In genomic region chr16:3282103-3282746, GRCh38 we compare ENCODE assay signal across 7 cellular contexts. TPM values are rescaled to one million over a fixed set of nuclear protein-coding genes. Genes with fewer than 3 reads are reported as not detected.
DNase-seq lines count a peak whose midpoint lies in the region; ATAC-seq, FAIRE-seq and TF ChIP-seq lines count a peak whose summit lies in the region.

No MANE protein-coding gene starts in this region.

- peaks cover 0 to 40% (median 20%) of the 10 kb centered on the region in 11 donors for H3K9me3 Mint-ChIP-seq in naive thymus-derived CD4-positive, alpha-beta T cell

- FAIRE-seq in endothelial cell of umbilical vein (lab: Jason Lieb, UNC): no peak

- H3K27ac Mint-ChIP-seq in naive thymus-derived CD4-positive, alpha-beta T cell: peak overlapping the region; percentile 90 to 99 (median 97)

- H3K9me3 ChIP-seq in SK-N-MC (ENCODE audit: low read depth, low read length) (peaks cover 12% of the 10 kb centered on the region), endothelial cell of umbilical vein (replicated peaks; ENCODE audit: control insufficient read depth, insufficient read depth, low read length) (no peaks in the 10 kb centered on the region)
- H3K9me3 ChIP-seq in naive thymus-derived CD4-positive, alpha-beta T cell (ENCODE audit: control insufficient read depth in 2 of 3, low read length in 3 of 3): peaks cover 0 to 16% (median 0%) of the 10 kb centered on the region in 3 experiments

- ATAC-seq in GM18498 (IDR thresholded peaks at IDR 0.05; ENCODE audit: unreplicated experiment): peak; percentile 36
- ATAC-seq in naive thymus-derived CD4-positive, alpha-beta T cell: peak; percentile 9

- H3K27ac ChIP-seq in KMS-11 (peak overlapping the region; percentile 91), SK-N-MC (peak overlapping the region; percentile 99), endothelial cell of umbilical vein (ENCODE audit: insufficient read depth, low read depth, low read length) (peak overlapping the region; percentile 92)
- peak overlapping the region; percentile 92 for H3K27ac ChIP-seq in naive thymus-derived CD4-positive, alpha-beta T cell (ENCODE audit: low read depth, low read length)

- H3K4me3 ChIP-seq in KMS-11 (IDR thresholded peaks at IDR 0.05; ENCODE audit: insufficient read depth, low read depth, low read length) (no peak overlapping the region), SK-N-MC (peak overlapping the region; percentile 99), endothelial cell of umbilical vein (replicated peaks in 1 of 3; ENCODE audit: insufficient read depth in 1 of 3, low read depth in 1 of 3, low read length in 3 of 3) (peak overlapping the region; percentile 32 to 79 (median 77))
- H3K4me3 ChIP-seq in naive thymus-derived CD4-positive, alpha-beta T cell (ENCODE audit: low read length): peak overlapping the region; percentile 83

- intact Hi-C loops in endothelial cell of umbilical vein (cut with micrococcal nuclease): loop anchor here (1.0 to 2.0 kb wide), 3 partner anchors 93 to 218 kb away; partner anchors contain the start of gene OR1F1
- intact Hi-C loops in naive thymus-derived CD4-positive, alpha-beta T cell (cut with micrococcal nuclease): loop anchor here (2.0 to 10.0 kb wide), 6 partner anchors 35 to 747 kb away; partner anchors contain the start of genes CEMP1 (in 1 of the 2), NAA60 (in 1 of the 2), PDPK1 (in 1 of the 2) and ZNF597 (in 1 of the 2)

- TF ChIP-seq CTCF in KMS-11 (conservative IDR thresholded peaks at IDR 0.05; ENCODE audit: low read depth, low read length) (0 out of 2 replicates have a peak, but pooled peaks have one; percentile 32), endothelial cell of umbilical vein (IDR thresholded peaks at IDR 0.05; ENCODE audit: extremely low read depth in 1 of 2, insufficient read depth in 1 of 2, low read depth in 1 of 2, low read length in 2 of 2) (no peak)

- peak overlapping the region; percentile 93 to 98 (median 96) for H3K4me3 Mint-ChIP-seq in naive thymus-derived CD4-positive, alpha-beta T cell

- H3K4me2 ChIP-seq in KMS-11 (peak overlapping the region; percentile 52), endothelial cell of umbilical vein (ENCODE audit: insufficient read depth, low read length) (peak overlapping the region; percentile 69)

- peak overlapping the region; percentile 88 for H3K9ac ChIP-seq in KMS-11
- peak overlapping the region; percentile 98 for H3K9ac ChIP-seq in SK-N-MC (ENCODE audit: insufficient read length)
- H3K9ac ChIP-seq in endothelial cell of umbilical vein (replicated peaks; ENCODE audit: extremely low read depth, insufficient read depth, low read length): peak overlapping the region; percentile 86

- dilution Hi-C loops in endothelial cell of umbilical vein (cut with MboI; ENCODE audit: extremely low pct_ligation_motif_present, low sequenced_read_pairs): no loop called here

- no TSS peak for BruUV-seq in endothelial cell of umbilical vein (replicated peaks; lab: Mats Ljungman, UMichigan)

- peaks cover 21 to 44% (median 40%) of the 10 kb centered on the region in 7 donors for H3K4me1 Mint-ChIP-seq in naive thymus-derived CD4-positive, alpha-beta T cell

- H3K36me3 ChIP-seq in KMS-11 (ENCODE audit: insufficient read depth) (peaks cover 14% of the 10 kb centered on the region; the same call in 1 of the 2 replicates), SK-N-MC (ENCODE audit: insufficient read depth, low read length) (peaks cover 24% of the 10 kb centered on the region), endothelial cell of umbilical vein (ENCODE audit: control insufficient read depth in 2 of 2, extremely low read depth in 1 of 2, insufficient read depth in 2 of 2, low read length in 2 of 2) (peaks cover 0 to 5% of the 10 kb centered on the region in 2 experiments)
- peaks cover 0 to 27% (median 11%) of the 10 kb centered on the region in 3 experiments for H3K36me3 ChIP-seq in naive thymus-derived CD4-positive, alpha-beta T cell (ENCODE audit: control insufficient read depth in 2 of 3, insufficient read depth in 3 of 3, low read length in 3 of 3)

- CTCF ChIA-PET in endothelial cell of umbilical vein (lab: Charles Lee): interaction anchor here (1.0 to 3.2 kb wide), 6 partner anchors 10 to 218 kb away, joined by 3 to 21 read pairs (median 4); partner anchors contain the start of gene CLUAP1
- CTCF ChIA-PET in naive thymus-derived CD4-positive, alpha-beta T cell (lab: Charles Lee): interaction anchor here (0.6 to 1.5 kb wide), 4 partner anchors 15 to 172 kb away, joined by 3 to 7 read pairs (median 4); no protein-coding TSS in a partner anchor

- H3K4me1 ChIP-seq in KMS-11 (ENCODE audit: low read depth, poor library complexity, severe bottlenecking): peaks cover 25% of the 10 kb centered on the region
- H3K4me1 ChIP-seq in endothelial cell of umbilical vein (ENCODE audit: control insufficient read depth, extremely low read depth, insufficient read depth, low read length): peaks cover 13% of the 10 kb centered on the region
- H3K4me1 ChIP-seq in naive thymus-derived CD4-positive, alpha-beta T cell (ENCODE audit: control insufficient read depth in 2 of 2, insufficient read depth in 2 of 2, low read length in 2 of 2): peaks cover 18 to 26% of the 10 kb centered on the region in 2 donors

- H3K27me3 ChIP-seq in KMS-11 (ENCODE audit: insufficient read depth, low read depth) (no peaks in the 10 kb centered on the region), endothelial cell of umbilical vein (ENCODE audit: control insufficient read depth in 2 of 2, insufficient read depth in 2 of 2, low read length in 2 of 2) (peaks cover 8 to 13% of the 10 kb centered on the region in 2 experiments)
- H3K27me3 ChIP-seq in naive thymus-derived CD4-positive, alpha-beta T cell (ENCODE audit: control insufficient read depth in 2 of 2, insufficient read depth in 2 of 2, low read length in 2 of 2): no peaks in the 10 kb centered on the region

- TF ChIP-seq POLR2A in endothelial cell of umbilical vein (IDR thresholded peaks at IDR 0.05; ENCODE audit: low read depth, low read length): no peak

- peaks cover 0 to 9% (median 0%) of the 10 kb centered on the region in 5 donors for H3K27me3 Mint-ChIP-seq in naive thymus-derived CD4-positive, alpha-beta T cell

- H2AFZ ChIP-seq in KMS-11 (ENCODE audit: low read depth): peak overlapping the region; percentile 65
- peak overlapping the region; percentile 69 for H2AFZ ChIP-seq in endothelial cell of umbilical vein (ENCODE audit: low read depth, low read length)

- no peaks in the 10 kb centered on the region for H3K9me1 ChIP-seq in endothelial cell of umbilical vein (replicated peaks; ENCODE audit: control insufficient read depth, extremely low read depth, insufficient read depth, low read length)

- POLR2A ChIA-PET in endothelial cell of umbilical vein (lab: Charles Lee): interaction anchor here (1.3 to 1.5 kb wide), 3 partner anchors 22 to 218 kb away, joined by 4 to 7 read pairs (median 5); partner anchors contain the start of genes CLUAP1, ZNF174 and ZSCAN32
- POLR2A ChIA-PET in naive thymus-derived CD4-positive, alpha-beta T cell (lab: Charles Lee): interaction anchor here (0.7 to 6.2 kb wide), 30 partner anchors 8 to 217 kb away, joined by 3 to 86 read pairs (median 4); partner anchors contain the start of genes NAA60, TIGD7, ZNF174 and ZNF200

- H4K20me1 ChIP-seq in KMS-11 (ENCODE audit: insufficient read depth): no peaks in the 10 kb centered on the region
- H4K20me1 ChIP-seq in endothelial cell of umbilical vein (replicated peaks; ENCODE audit: control insufficient read depth, extremely low read depth, insufficient read depth, low read length): no peaks in the 10 kb centered on the region

- peaks cover 12 to 38% (median 34%) of the 10 kb centered on the region in 5 donors for H3K36me3 Mint-ChIP-seq in naive thymus-derived CD4-positive, alpha-beta T cell

- peak; percentile 73 for DNase-seq in GOT3 (lab: John Stamatoyannopoulos, UW)
- DNase-seq in SK-N-MC (ENCODE audit: low read depth, low spot score): no peak
- DNase-seq in endothelial cell of umbilical vein (ENCODE audit: low read depth, low spot score): peak; percentile 87
- DNase-seq in naive thymus-derived CD4-positive, alpha-beta T cell: no peak
- DNase-seq in NK-92 (lab: John Stamatoyannopoulos, UW; ENCODE audit: unreplicated experiment): no peak

- H3K79me2 ChIP-seq in KMS-11 (ENCODE audit: insufficient read depth, low read depth) (peaks cover 34% of the 10 kb centered on the region), endothelial cell of umbilical vein (ENCODE audit: control insufficient read depth, insufficient read depth, low read length) (peaks cover 35% of the 10 kb centered on the region)

RNA-seq across cellular contexts. Expression of gene ZNF263, which starts 1.1 kb away (rescaled TPM):
- 20.8 and 22.7 TPM in 2 replicates for total RNA-seq in endothelial cell of umbilical vein
- 10.9 TPM in 2 replicates for polyA plus RNA-seq in endothelial cell of umbilical vein
- polyA plus RNA-seq in endothelial cell of umbilical vein (2011; cell fraction: cytosol; rRNA removed): 13.4 and 15.3 TPM in 2 replicates
- polyA plus RNA-seq in endothelial cell of umbilical vein (2011; cell fraction: nucleus; rRNA removed): 24.7 and 26.5 TPM in 2 replicates
- polyA plus RNA-seq in endothelial cell of umbilical vein (2012): 25.5 and 27.8 TPM in 2 replicates
- 11.4 and 17.9 TPM in 2 replicates for polyA minus RNA-seq in endothelial cell of umbilical vein
- 12.7 TPM for polyA minus RNA-seq in endothelial cell of umbilical vein (2011; cell fraction: cytosol; rRNA and poly(A)+ RNA removed)
- polyA minus RNA-seq in endothelial cell of umbilical vein (2011; cell fraction: nucleus; rRNA and poly(A)+ RNA removed): 19.9 and 20.6 TPM in 2 replicates
- 10 to 100 TPM; 26.1 to 51.6 (median 36.9) TPM for total RNA-seq in naive thymus-derived CD4-positive, alpha-beta T cell
- 10 to 100 TPM; 61.1 to 80.2 TPM for polyA plus RNA-seq in naive thymus-derived CD4-positive, alpha-beta T cell

RNA-seq across cellular contexts. Expression of gene TIGD7, which starts 23.0 kb away (rescaled TPM):
- total RNA-seq in endothelial cell of umbilical vein: 3.3 and 3.5 TPM in 2 replicates
- 1.1 TPM in 2 replicates for polyA plus RNA-seq in endothelial cell of umbilical vein
- 1.3 and 1.4 TPM in 2 replicates for polyA plus RNA-seq in endothelial cell of umbilical vein (2011; cell fraction: cytosol; rRNA removed)
- polyA plus RNA-seq in endothelial cell of umbilical vein (2011; cell fraction: nucleus; rRNA removed): 2.6 and 5.1 TPM in 2 replicates
- 1.3 and 1.4 TPM in 2 replicates for polyA plus RNA-seq in endothelial cell of umbilical vein (2012)
- 2.5 and 4.8 TPM in 2 replicates for polyA minus RNA-seq in endothelial cell of umbilical vein
- 0.82 TPM for polyA minus RNA-seq in endothelial cell of umbilical vein (2011; cell fraction: cytosol; rRNA and poly(A)+ RNA removed)
- polyA minus RNA-seq in endothelial cell of umbilical vein (2011; cell fraction: nucleus; rRNA and poly(A)+ RNA removed): 5.0 and 5.1 TPM in 2 replicates
- total RNA-seq in naive thymus-derived CD4-positive, alpha-beta T cell: 10 to 100 TPM in 2 of 5 experiments, 1 to 10 TPM in 3; 4.9 to 18.4 (median 5.5) TPM
- 1 to 10 TPM; 5.6 to 6.0 TPM for polyA plus RNA-seq in naive thymus-derived CD4-positive, alpha-beta T cell

RNA-seq across cellular contexts. Expression of gene ZNF75A, which starts 23.1 kb away (rescaled TPM):
- total RNA-seq in endothelial cell of umbilical vein: 28.0 and 28.4 TPM in 2 replicates
- polyA plus RNA-seq in endothelial cell of umbilical vein: 6.4 and 8.3 TPM in 2 replicates
- polyA plus RNA-seq in endothelial cell of umbilical vein (2011; cell fraction: cytosol; rRNA removed): 8.9 and 10.3 TPM in 2 replicates
- 36.6 and 44.7 TPM in 2 replicates for polyA plus RNA-seq in endothelial cell of umbilical vein (2011; cell fraction: nucleus; rRNA removed)
- 12.6 and 16.1 TPM in 2 replicates for polyA plus RNA-seq in endothelial cell of umbilical vein (2012)
- polyA minus RNA-seq in endothelial cell of umbilical vein: 16.7 and 21.6 TPM in 2 replicates
- polyA minus RNA-seq in endothelial cell of umbilical vein (2011; cell fraction: cytosol; rRNA and poly(A)+ RNA removed): 2.0 TPM
- 20.7 and 26.1 TPM in 2 replicates for polyA minus RNA-seq in endothelial cell of umbilical vein (2011; cell fraction: nucleus; rRNA and poly(A)+ RNA removed)
- 10 to 100 TPM; 27.7 to 90.6 (median 53.4) TPM for total RNA-seq in naive thymus-derived CD4-positive, alpha-beta T cell
- polyA plus RNA-seq in naive thymus-derived CD4-positive, alpha-beta T cell: 10 to 100 TPM; 31.0 to 35.1 TPM

RNA-seq across cellular contexts. Expression of gene MEFV, which starts 25.8 kb away (rescaled TPM):
- total RNA-seq in endothelial cell of umbilical vein: not detected in 2 replicates
- polyA plus RNA-seq in endothelial cell of umbilical vein: not detected in 2 replicates
- polyA plus RNA-seq in endothelial cell of umbilical vein (2011; cell fraction: cytosol; rRNA removed): not detected in 2 replicates
- 0.14 TPM in 1 of 2 replicates, not detected in the other for polyA plus RNA-seq in endothelial cell of umbilical vein (2011; cell fraction: nucleus; rRNA removed)
- not detected in 2 replicates for polyA plus RNA-seq in endothelial cell of umbilical vein (2012)
- not detected in 2 replicates for polyA minus RNA-seq in endothelial cell of umbilical vein
- not detected for polyA minus RNA-seq in endothelial cell of umbilical vein (2011; cell fraction: cytosol; rRNA and poly(A)+ RNA removed)
- not detected in 2 replicates for polyA minus RNA-seq in endothelial cell of umbilical vein (2011; cell fraction: nucleus; rRNA and poly(A)+ RNA removed)
- 10 to 100 TPM in 1 of 5 experiments, 1 to 10 TPM in 1, under 1 TPM in 2, not detected in 1; 0.38 to 38.1 (median 2.4) TPM for total RNA-seq in naive thymus-derived CD4-positive, alpha-beta T cell
- polyA plus RNA-seq in naive thymus-derived CD4-positive, alpha-beta T cell: under 1 TPM in 1 of 2 donors, not detected in 1; 0.18 TPM

RNA-seq across cellular contexts. Expression of gene ZNF200, which starts 47.3 kb away (rescaled TPM):
- total RNA-seq in endothelial cell of umbilical vein: 9.1 and 10.0 TPM in 2 replicates
- 2.8 and 3.4 TPM in 2 replicates for polyA plus RNA-seq in endothelial cell of umbilical vein
- polyA plus RNA-seq in endothelial cell of umbilical vein (2011; cell fraction: cytosol; rRNA removed): 3.1 and 4.1 TPM in 2 replicates
- polyA plus RNA-seq in endothelial cell of umbilical vein (2011; cell fraction: nucleus; rRNA removed): 7.2 TPM in 2 replicates
- polyA plus RNA-seq in endothelial cell of umbilical vein (2012): 6.9 and 7.4 TPM in 2 replicates
- polyA minus RNA-seq in endothelial cell of umbilical vein: 5.9 and 11.4 TPM in 2 replicates
- 10.5 TPM for polyA minus RNA-seq in endothelial cell of umbilical vein (2011; cell fraction: cytosol; rRNA and poly(A)+ RNA removed)
- 6.6 and 9.0 TPM in 2 replicates for polyA minus RNA-seq in endothelial cell of umbilical vein (2011; cell fraction: nucleus; rRNA and poly(A)+ RNA removed)
- 10 to 100 TPM in 3 of 5 experiments, 1 to 10 TPM in 2; 4.8 to 33.3 (median 16.6) TPM for total RNA-seq in naive thymus-derived CD4-positive, alpha-beta T cell
- polyA plus RNA-seq in naive thymus-derived CD4-positive, alpha-beta T cell: 10 to 100 TPM; 12.3 to 20.2 TPM

Comparison
In these comparisons a context has a peak if more than half of its experiments do, and no peak if none do; other contexts are left out.
1. DNase-seq: peak in GOT3 (single experiment) and endothelial cell of umbilical vein (single experiment); none in SK-N-MC (single experiment), naive thymus-derived CD4-positive, alpha-beta T cell (0 of 9) and NK-92 (single experiment).
2. Peak in every context shown above with its lines, with median percentiles within 50 percentile points of each other: H3K27ac ChIP-seq and H3K9ac ChIP-seq.